In the genomic region with DNA sequence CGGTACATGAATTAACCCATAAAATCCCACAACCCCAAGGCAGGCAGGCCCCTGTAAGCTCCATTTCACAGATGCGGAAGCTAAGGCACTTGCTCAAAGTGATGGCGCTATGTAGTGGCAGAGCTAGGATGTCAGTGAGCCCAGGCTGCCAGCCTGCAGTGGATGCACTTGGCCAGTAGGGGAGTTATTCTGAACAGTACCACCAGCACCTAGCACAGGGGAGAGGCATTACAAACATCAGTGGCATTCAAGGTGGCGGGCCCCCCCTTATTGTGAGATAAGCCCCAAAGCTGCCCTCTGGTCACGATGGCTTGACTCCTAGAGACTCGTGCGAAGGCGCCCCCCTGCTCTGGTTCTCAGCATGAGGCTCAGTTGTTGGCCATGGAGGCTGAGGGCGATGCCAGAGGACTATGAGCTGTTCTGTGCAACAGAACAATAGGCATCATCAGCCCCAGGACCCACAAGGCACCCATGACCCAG, we compare ENCODE assay signal across 9 cellular contexts. TPM values are rescaled to one million over a fixed set of nuclear protein-coding genes. Genes with fewer than 3 reads are reported as not detected.
DNase-seq lines count a peak whose midpoint lies in the region; ATAC-seq and TF ChIP-seq lines count a peak whose summit lies in the region.
"Had no signal": no experiment of that assay in that cellular context is flagged by ENCODE, and none has a peak within 500 bp of the region (broad histone marks: within the 10 kb centered on the region; RNA-seq: fewer than 3 reads in every experiment).

No MANE protein-coding gene starts in this region.

- no peaks in the 10 kb centered on the region for H3F3A ChIP-seq in neural progenitor cell (ENCODE audit: low read depth)

- no peak overlapping the region for H3K27ac ChIP-seq in neural progenitor cell
- H3K27ac ChIP-seq: SJCRH30 had no signal

- H3K9me3 Mint-ChIP-seq in neural progenitor cell = no peaks in the 10 kb centered on the region
- no peaks in the 10 kb centered on the region for H3K9me3 Mint-ChIP-seq in stimulated activated memory B cell treated with anti-CD40 and anti-IgM and Interleukin-4, amounts not matched to agents 10 μg/mL and 1 μg/mL and 100 μg/mL, for 72 hours

- H3K9ac ChIP-seq in neural progenitor cell = no peak overlapping the region

- peaks cover 17% of the 10 kb centered on the region for H4K20me1 ChIP-seq in neural progenitor cell (ENCODE audit: low read depth)

- DNase-seq in EL = peak; percentile 18
- peak; percentile 77 for DNase-seq in HEK293T (ENCODE audit: extremely low spot score)
- peak in 1 of 3 donors; percentile 5 for DNase-seq in T-helper 17 cell
- no peak for DNase-seq in epithelial cell of proximal tubule (ENCODE audit: low read depth)
- peak; percentile 51 for DNase-seq in neural progenitor cell (ENCODE audit: low spot score)
- no peak for DNase-seq in NCI-H345 (lab: John Stamatoyannopoulos, UW)

- H3K9me3 ChIP-seq in T-helper 17 cell (ENCODE audit: control insufficient read depth, low read length, poor library complexity, severe bottlenecking) (no peaks in the 10 kb centered on the region), neural progenitor cell (ENCODE audit: low read depth) (no peaks in the 10 kb centered on the region)
- H3K9me3 ChIP-seq: SJCRH30 had no signal

- H3K4me1 ChIP-seq in neural progenitor cell = no peaks in the 10 kb centered on the region
- H3K4me1 ChIP-seq: SJCRH30 had no signal

- no peaks in the 10 kb centered on the region for H3K36me3 ChIP-seq in neural progenitor cell

- H3K4me3 ChIP-seq in epithelial cell of proximal tubule (ENCODE audit: low read depth, low read length) (no peak overlapping the region), neural progenitor cell (no peak overlapping the region)
- H3K4me3 ChIP-seq: SJCRH30 had no signal

- no peaks in the 10 kb centered on the region for H3K79me2 ChIP-seq in neural progenitor cell (ENCODE audit: low read depth)

- no peaks in the 10 kb centered on the region for H3K27me3 ChIP-seq in neural progenitor cell
- H3K27me3 ChIP-seq: SJCRH30 had no signal

- CTCF ChIA-PET in HEK293T (lab: Yijun Ruan, JAX) = interaction anchor here (0.5 to 1.2 kb wide), 2 partner anchors 18 to 65 kb away, joined by 3 read pairs; no protein-coding TSS in a partner anchor

- peaks cover 10% of the 10 kb centered on the region for H3K36me3 Mint-ChIP-seq in T-helper 17 cell (ENCODE audit: low read depth)
- peaks cover 35% of the 10 kb centered on the region for H3K36me3 Mint-ChIP-seq in neural progenitor cell
- H3K36me3 Mint-ChIP-seq in stimulated activated memory B cell treated with anti-CD40 and anti-IgM and Interleukin-4, amounts not matched to agents 10 μg/mL and 1 μg/mL and 100 μg/mL, for 72 hours = peaks cover 74% of the 10 kb centered on the region

- no peaks in the 10 kb centered on the region for H3K27me3 Mint-ChIP-seq in T-helper 17 cell
- H3K27me3 Mint-ChIP-seq in neural progenitor cell (ENCODE audit: insufficient read depth, low read depth) = peaks cover 2% of the 10 kb centered on the region
- H3K27me3 Mint-ChIP-seq in stimulated activated memory B cell treated with anti-CD40 and anti-IgM and Interleukin-4, amounts not matched to agents 10 μg/mL and 1 μg/mL and 100 μg/mL, for 72 hours = no peaks in the 10 kb centered on the region

- no peak overlapping the region for H3K4me2 ChIP-seq in neural progenitor cell

- ATAC-seq in T-helper 17 cell (peak; percentile 68), HG03196 (IDR thresholded peaks at IDR 0.05; ENCODE audit: unreplicated experiment) (no peak)
- no peak for ATAC-seq in stimulated activated memory B cell treated with anti-CD40 and anti-IgM and Interleukin-4, amounts not matched to agents 10 μg/mL and 1 μg/mL and 100 μg/mL, for 72 hours

- TF ChIP-seq CTCF in epithelial cell of proximal tubule (conservative IDR thresholded peaks at IDR 0.05; ENCODE audit: low read depth, low read length) (peak; percentile 69), neural progenitor cell (IDR thresholded peaks at IDR 0.05) (peak; percentile 62)

- POLR2A ChIA-PET in HEK293T (lab: Yijun Ruan, JAX) = interaction anchor here (1.2 kb wide), 1 partner anchor 34 kb away, joined by 4 read pairs; a partner anchor contains a TSS

- H2AFZ ChIP-seq in neural progenitor cell (replicated peaks) = no peak overlapping the region

- H3K4me1 Mint-ChIP-seq in T-helper 17 cell = peaks cover 12% of the 10 kb centered on the region
- H3K4me1 Mint-ChIP-seq in neural progenitor cell = peaks cover 14% of the 10 kb centered on the region
- H3K4me1 Mint-ChIP-seq in stimulated activated memory B cell treated with anti-CD40 and anti-IgM and Interleukin-4, amounts not matched to agents 10 μg/mL and 1 μg/mL and 100 μg/mL, for 72 hours = no peaks in the 10 kb centered on the region

- H3K27ac Mint-ChIP-seq in T-helper 17 cell (peak overlapping the region; percentile 39), neural progenitor cell (no peak overlapping the region)
- H3K27ac Mint-ChIP-seq in stimulated activated memory B cell treated with anti-CD40 and anti-IgM and Interleukin-4, amounts not matched to agents 10 μg/mL and 1 μg/mL and 100 μg/mL, for 72 hours = no peak overlapping the region

- H3K4me3 Mint-ChIP-seq in T-helper 17 cell (no peak overlapping the region), neural progenitor cell (no peak overlapping the region)
- no peak overlapping the region for H3K4me3 Mint-ChIP-seq in stimulated activated memory B cell treated with anti-CD40 and anti-IgM and Interleukin-4, amounts not matched to agents 10 μg/mL and 1 μg/mL and 100 μg/mL, for 72 hours

TF ChIP-seq in HEK293T, 16 proteins besides CTCF, POLR2A, EP300 and RAD21:
- no peak for TF ChIP-seq FOXA1 (IDR thresholded peaks at IDR 0.05)
- TF ChIP-seq TARDBP (IDR thresholded peaks at IDR 0.05) = no peak
- TF ChIP-seq L3MBTL2 (conservative IDR thresholded peaks at IDR 0.05) = no peak
- no peak for TF ChIP-seq FOXM1 (IDR thresholded peaks at IDR 0.05; ENCODE audit: borderline replicate concordance)
- TF ChIP-seq HDGF (IDR thresholded peaks at IDR 0.05; ENCODE audit: borderline replicate concordance) = no peak
- TF ChIP-seq, protein P1, sequence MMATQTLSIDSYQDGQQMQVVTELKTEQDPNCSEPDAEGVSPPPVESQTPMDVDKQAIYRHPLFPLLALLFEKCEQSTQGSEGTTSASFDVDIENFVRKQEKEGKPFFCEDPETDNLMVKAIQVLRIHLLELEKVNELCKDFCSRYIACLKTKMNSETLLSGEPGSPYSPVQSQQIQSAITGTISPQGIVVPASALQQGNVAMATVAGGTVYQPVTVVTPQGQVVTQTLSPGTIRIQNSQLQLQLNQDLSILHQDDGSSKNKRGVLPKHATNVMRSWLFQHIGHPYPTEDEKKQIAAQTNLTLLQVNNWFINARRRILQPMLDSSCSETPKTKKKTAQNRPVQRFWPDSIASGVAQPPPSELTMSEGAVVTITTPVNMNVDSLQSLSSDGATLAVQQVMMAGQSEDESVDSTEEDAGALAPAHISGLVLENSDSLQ (IDR thresholded peaks at IDR 0.05) = no peak
- TF ChIP-seq SUZ12 (IDR thresholded peaks at IDR 0.05) = no peak
- TF ChIP-seq ELF4 (IDR thresholded peaks at IDR 0.05) = no peak
- TF ChIP-seq BHLHE40 (IDR thresholded peaks at IDR 0.05; ENCODE audit: borderline replicate concordance) = no peak

RNA-seq across cellular contexts. Expression of a gene that starts 33.8 kb away (rescaled TPM):
- total RNA-seq in T-helper 17 cell (10 to 100 TPM; 55.3 to 55.6 TPM), epithelial cell of proximal tubule (67.9 and 73.2 TPM in 2 replicates), neural progenitor cell (ENCODE audit: low replicate concordance) (60.9 and 117 TPM in 2 replicates)

RNA-seq across cellular contexts. Expression of a gene that starts 34.0 kb away (rescaled TPM):
- total RNA-seq in T-helper 17 cell = 10 to 100 TPM; 28.6 to 29.7 TPM
- 9.8 and 32.8 TPM in 2 replicates for total RNA-seq in epithelial cell of proximal tubule
- total RNA-seq in neural progenitor cell (ENCODE audit: low replicate concordance) = 10.0 and 20.9 TPM in 2 replicates

Comparison
In these comparisons a context has a peak if more than half of its experiments do, and no peak if none do; other contexts are left out.
1. DNase-seq: peak in EL (single experiment), HEK293T (single experiment) and neural progenitor cell (single experiment); none in epithelial cell of proximal tubule (single experiment) and NCI-H345 (single experiment).